In the genomic region with DNA sequence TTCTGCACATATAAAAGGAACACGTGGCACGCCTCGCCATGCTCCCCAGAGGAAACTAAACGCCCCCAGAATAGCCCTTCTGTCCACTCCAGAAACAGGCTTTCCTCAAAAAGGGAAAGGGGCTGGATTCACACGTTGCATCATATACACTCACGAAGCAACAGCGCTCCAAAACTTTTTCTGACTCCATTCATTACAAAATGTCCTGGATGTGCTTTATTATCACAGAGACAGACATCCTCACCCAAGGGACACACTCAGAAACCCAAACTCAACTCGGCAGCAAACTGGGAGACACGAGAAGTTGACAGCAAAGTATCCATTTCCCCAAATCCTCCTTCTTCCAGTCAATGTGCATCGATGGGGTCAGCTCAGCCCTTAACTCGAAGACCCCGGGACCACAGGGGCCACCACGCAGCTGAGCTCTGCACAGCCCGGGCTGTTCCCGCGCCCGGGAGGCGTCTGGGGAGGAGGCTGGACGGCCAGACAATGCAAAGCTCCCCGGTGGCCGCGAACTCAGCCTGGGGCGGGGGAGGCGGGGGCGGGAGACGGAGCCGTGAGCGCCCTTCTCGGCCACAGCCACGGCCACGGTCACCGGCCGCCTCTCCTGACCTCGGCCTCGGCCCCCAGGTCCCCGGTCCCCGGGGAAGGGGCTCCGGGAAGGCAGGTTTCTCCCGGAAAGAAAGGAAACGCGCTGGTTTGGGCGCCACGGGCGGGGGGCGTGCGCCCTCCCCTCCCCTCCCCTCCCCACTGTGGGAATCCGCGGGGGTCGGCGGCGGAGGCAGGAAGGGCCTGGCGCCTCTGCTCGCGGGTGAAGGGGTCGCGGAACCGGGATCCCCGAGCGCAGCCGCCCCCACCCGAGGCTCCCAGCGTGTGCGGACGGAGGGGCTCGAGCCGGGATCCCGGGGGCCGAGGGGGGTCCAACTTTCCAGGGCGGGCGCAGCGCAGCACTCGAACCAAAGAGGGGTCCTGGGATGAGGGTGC, we compare ENCODE assay signal across 8 cellular contexts. TPM values are rescaled to one million over a fixed set of nuclear protein-coding genes. Genes with fewer than 3 reads are reported as not detected.
A peak's percentile ranks its signal among the peaks of the same experiment; 100 is the strongest.
DNase-seq lines count a peak whose midpoint lies in the region; ATAC-seq and TF ChIP-seq lines count a peak whose summit lies in the region.

No MANE protein-coding gene starts in this region.

- POLR2A ChIA-PET in Panc1 (lab: Charles Lee): interaction anchor here (0.6 to 0.7 kb wide), 2 partner anchors 98 to 128 kb away, joined by 3 to 6 read pairs; no protein-coding TSS in a partner anchor

- no peaks in the 10 kb centered on the region; the same call in none of the 2 replicates for H3K36me3 ChIP-seq in Panc1 (ENCODE audit: control insufficient read depth, insufficient read depth, low read length)
- no peaks in the 10 kb centered on the region for H3K36me3 ChIP-seq in esophagus (ENCODE audit: control insufficient read depth in 2 of 2, insufficient read depth in 2 of 2, low read length in 1 of 2)
- peaks cover 4% of the 10 kb centered on the region for H3K36me3 ChIP-seq in neuron (ENCODE audit: insufficient read depth, low read length)

- TF ChIP-seq CTCF in Panc1 (IDR thresholded peaks at IDR 0.05): no peak

- H3K27me3 ChIP-seq in Panc1 (ENCODE audit: control insufficient read depth, insufficient read depth, low read length): no peaks in the 10 kb centered on the region
- no peaks in the 10 kb centered on the region for H3K27me3 ChIP-seq in esophagus (ENCODE audit: control insufficient read depth in 1 of 2, insufficient read depth in 2 of 2, low read length in 2 of 2)
- H3K27me3 ChIP-seq in neuron (ENCODE audit: insufficient read depth, low read length): no peaks in the 10 kb centered on the region

- in situ Hi-C loops in Panc1 (cut with HindIII; ENCODE audit: low pct_unique_long_range_greater_than_20kb, low sequenced_read_pairs): no loop called here

- peak overlapping the region; percentile 69 to 83 for H3K4me3 ChIP-seq in Panc1 (ENCODE audit: low read depth in 2 of 2, low read length in 2 of 2)
- peak overlapping the region; percentile 67 to 92 for H3K4me3 ChIP-seq in esophagus (ENCODE audit: low read depth in 1 of 2, low read length in 2 of 2)
- peak overlapping the region; percentile 73 for H3K4me3 ChIP-seq in neuron (ENCODE audit: low read length)

- intact Hi-C loops in Panc1 (cut with micrococcal nuclease; ENCODE audit: unreplicated experiment): no loop called here

- DNase-seq in EL (peak; percentile 67), Panc1 (ENCODE audit: low read depth, low spot score) (no peak), dedifferentiated amniotic fluid mesenchymal stem cell (ENCODE audit: extremely low spot score) (no peak), amniotic stem cell (lab: John Stamatoyannopoulos, UW) (no peak), GM19238 (ENCODE audit: insufficient read length, low spot score) (no peak)

- H2AFZ ChIP-seq in neuron (ENCODE audit: low read depth, low read length): no peak overlapping the region

- CTCF ChIA-PET in Panc1 (lab: Charles Lee): no interaction called here

- ATAC-seq in Panc1: peak; percentile 13; the same call in 1 of the 2 replicates
- ATAC-seq in activated CD4-positive, CD25-positive, alpha-beta regulatory T cell treated with anti-CD3 and anti-CD28 coated beads, Interleukin-2, amount 50 U/mL, for 24 hours: no peak

- H3K27ac ChIP-seq in Panc1 (ENCODE audit: low read length) (peak overlapping the region; percentile 93), esophagus (ENCODE audit: low read depth in 2 of 2, low read length in 1 of 2) (peak overlapping the region; percentile 57 to 70)

- H3K4me1 ChIP-seq in Panc1 (ENCODE audit: control insufficient read depth, insufficient read depth, low read length) (peaks cover 22% of the 10 kb centered on the region), esophagus (ENCODE audit: control insufficient read depth in 2 of 2, insufficient read depth in 2 of 2, low read length in 1 of 2) (peaks cover 0 to 4% of the 10 kb centered on the region in 2 donors), neuron (ENCODE audit: insufficient read depth, low read length) (peaks cover 26% of the 10 kb centered on the region)

- no TSS peak for BruUV-seq in Panc1 (replicated peaks; lab: Mats Ljungman, UMichigan)

- H3K9me3 ChIP-seq in Panc1 (ENCODE audit: control insufficient read depth, insufficient read depth, low read depth, low read length) (no peaks in the 10 kb centered on the region), esophagus (ENCODE audit: control insufficient read depth in 2 of 2, insufficient read depth in 1 of 2, low read depth in 1 of 2, low read length in 1 of 2) (no peaks in the 10 kb centered on the region), neuron (ENCODE audit: low read length) (no peaks in the 10 kb centered on the region)

- 2% methylated on average over 50 to 72 of the region's 72 CpGs for WGBS in esophagus, 2 donors

RNA-seq across cellular contexts. Expression of a gene that starts 1.2 kb away (rescaled TPM):
- total RNA-seq in Panc1 (2021; ENCODE audit: unreplicated experiment): 126 TPM
- polyA plus RNA-seq in Panc1 (2012; ENCODE audit: insufficient read length): 134 TPM
- polyA plus RNA-seq in esophagus: 10 to 100 TPM; 10.1 to 24.0 TPM

RNA-seq across cellular contexts. Expression of a gene that starts 18.5 kb away (rescaled TPM):
- total RNA-seq in Panc1 (2021; ENCODE audit: unreplicated experiment): 10.2 TPM
- 10.7 TPM for polyA plus RNA-seq in Panc1 (2012; ENCODE audit: insufficient read length)
- polyA plus RNA-seq in esophagus: 1 to 10 TPM; 5.0 to 9.3 TPM
